ENCODE assay signal across 8 cellular contexts in genomic region chr1:151145158-151146071, GRCh38. TPM values are rescaled to one million over a fixed set of nuclear protein-coding genes. Genes with fewer than 3 reads are reported as not detected.
DNase-seq lines count a peak whose midpoint lies in the region; ATAC-seq and TF ChIP-seq lines count a peak whose summit lies in the region.

No MANE protein-coding gene starts in this region.

- no peaks in the 10 kb centered on the region for H3K9me3 ChIP-seq in esophagus (ENCODE audit: control insufficient read depth in 2 of 2, insufficient read depth in 1 of 2, low read depth in 1 of 2, low read length in 1 of 2)
- H3K9me3 ChIP-seq in naive thymus-derived CD4-positive, alpha-beta T cell (ENCODE audit: control insufficient read depth in 2 of 3, low read length in 3 of 3): no peaks in the 10 kb centered on the region

- peaks cover 0 to 22% (median 0%) of the 10 kb centered on the region in 5 donors for H3K27me3 Mint-ChIP-seq in naive thymus-derived CD4-positive, alpha-beta T cell

- peaks cover 0 to 1% (median 0%) of the 10 kb centered on the region in 5 donors for H3K36me3 Mint-ChIP-seq in naive thymus-derived CD4-positive, alpha-beta T cell

- H3K4me3 ChIP-seq in GM12865 (ENCODE audit: low read depth, low read length): peak overlapping the region; percentile 55; the same call in 1 of the 2 replicates
- peak overlapping the region; percentile 69 for H3K4me3 ChIP-seq in esophagus (ENCODE audit: low read depth in 1 of 2, low read length in 2 of 2)
- H3K4me3 ChIP-seq in naive thymus-derived CD4-positive, alpha-beta T cell (ENCODE audit: low read length): peak overlapping the region; percentile 66

- no peaks in the 10 kb centered on the region for H3K36me3 ChIP-seq in esophagus (ENCODE audit: control insufficient read depth in 2 of 2, insufficient read depth in 2 of 2, low read length in 1 of 2)
- peaks cover 0 to 4% (median 0%) of the 10 kb centered on the region in 3 experiments for H3K36me3 ChIP-seq in naive thymus-derived CD4-positive, alpha-beta T cell (ENCODE audit: control insufficient read depth in 2 of 3, insufficient read depth in 3 of 3, low read length in 3 of 3)

- no peaks in the 10 kb centered on the region for H3K27me3 ChIP-seq in esophagus (ENCODE audit: control insufficient read depth in 1 of 2, insufficient read depth in 2 of 2, low read length in 2 of 2)
- no peaks in the 10 kb centered on the region for H3K27me3 ChIP-seq in naive thymus-derived CD4-positive, alpha-beta T cell (ENCODE audit: control insufficient read depth in 2 of 2, insufficient read depth in 2 of 2, low read length in 2 of 2)

- CTCF ChIA-PET in naive thymus-derived CD4-positive, alpha-beta T cell (lab: Charles Lee): interaction anchor here (0.9 to 1.2 kb wide), 3 partner anchors 10 to 121 kb away, joined by 3 to 5 read pairs (median 4); no protein-coding TSS in a partner anchor

- H3K9me3 Mint-ChIP-seq in naive thymus-derived CD4-positive, alpha-beta T cell: no peaks in the 10 kb centered on the region

- TF ChIP-seq CTCF in GM12865 (IDR thresholded peaks at IDR 0.05; ENCODE audit: insufficient read depth, low read depth, low read length, missing control alignments): no peak

- WGBS in esophagus, 2 donors: 21 to 22% methylated on average over 45 to 46 of the region's 46 CpGs

- DNase-seq in GM12865 (ENCODE audit: low read depth): no peak
- peak in 4 of 9 donors; percentile 16 to 33 (median 28) for DNase-seq in naive thymus-derived CD4-positive, alpha-beta T cell
- no peak for DNase-seq in cortex of kidney (lab: John Stamatoyannopoulos, UW)
- DNase-seq in hippocampal formation (lab: John Stamatoyannopoulos, UW): no peak
- DNase-seq in GM19238 (ENCODE audit: insufficient read length, low spot score): no peak

- peak overlapping the region in 1 of 2 donors; percentile 35 for H3K27ac ChIP-seq in esophagus (ENCODE audit: low read depth in 2 of 2, low read length in 1 of 2)
- H3K27ac ChIP-seq in naive thymus-derived CD4-positive, alpha-beta T cell (ENCODE audit: low read depth, low read length): peak overlapping the region; percentile 67

- peaks cover 0 to 11% of the 10 kb centered on the region in 2 donors for H3K4me1 ChIP-seq in esophagus (ENCODE audit: control insufficient read depth in 2 of 2, insufficient read depth in 2 of 2, low read length in 1 of 2)
- no peaks in the 10 kb centered on the region for H3K4me1 ChIP-seq in naive thymus-derived CD4-positive, alpha-beta T cell (ENCODE audit: control insufficient read depth in 2 of 2, insufficient read depth in 2 of 2, low read length in 2 of 2)

- intact Hi-C loops in naive thymus-derived CD4-positive, alpha-beta T cell (cut with micrococcal nuclease): loop anchor here (1.0 to 2.0 kb wide), 4 partner anchors 11 to 75 kb away; partner anchors contain the start of genes TNFAIP8L2 (in 2 of the 2), GABPB2 (in 1 of the 2) and LYSMD1 (in 1 of the 2)

- H3K27ac Mint-ChIP-seq in naive thymus-derived CD4-positive, alpha-beta T cell: peak overlapping the region in 5 of 9 donors; percentile 48 to 94 (median 87)

- H3K4me3 Mint-ChIP-seq in naive thymus-derived CD4-positive, alpha-beta T cell: peak overlapping the region; percentile 91 to 99 (median 98)

- POLR2A ChIA-PET in naive thymus-derived CD4-positive, alpha-beta T cell (lab: Charles Lee): interaction anchor here (1.0 to 1.6 kb wide), 4 partner anchors 14 to 89 kb away, joined by 3 to 6 read pairs (median 3); no protein-coding TSS in a partner anchor

- ATAC-seq in SK-N-SH treated with all-trans-retinoic acid at 6 μM for 48 hours: peak; percentile 34
- ATAC-seq in naive thymus-derived CD4-positive, alpha-beta T cell: no peak
- ATAC-seq in GM19324 (IDR thresholded peaks at IDR 0.05; ENCODE audit: low FRiP score, unreplicated experiment): no peak

- H3K4me1 Mint-ChIP-seq in naive thymus-derived CD4-positive, alpha-beta T cell: peaks cover 12 to 24% (median 22%) of the 10 kb centered on the region in 7 donors

TF ChIP-seq in SK-N-SH treated with all-trans-retinoic acid at 6 μM for 48 hours, 23 proteins besides CTCF, POLR2A, EP300 and RAD21 (continues in another document):
- no peak for TF ChIP-seq ZNF565 (CRISPR knock-in tag; conservative IDR thresholded peaks at IDR 0.05; ENCODE audit: low read depth)
- TF ChIP-seq CSDC2 (CRISPR knock-in tag; IDR thresholded peaks at IDR 0.05): no peak
- TF ChIP-seq PPARA (CRISPR knock-in tag; IDR thresholded peaks at IDR 0.05; ENCODE audit: borderline replicate concordance): no peak
- TF ChIP-seq ARNTL (CRISPR knock-in tag; IDR thresholded peaks at IDR 0.05; ENCODE audit: borderline replicate concordance, low read depth): no peak
- no peak for TF ChIP-seq ZNF8 (CRISPR knock-in tag; IDR thresholded peaks at IDR 0.05)
- no peak for TF ChIP-seq ZNF70 (CRISPR knock-in tag; IDR thresholded peaks at IDR 0.05)
- TF ChIP-seq GLIS3 (CRISPR knock-in tag; IDR thresholded peaks at IDR 0.05): no peak
- TF ChIP-seq ZFP3 (CRISPR knock-in tag; IDR thresholded peaks at IDR 0.05): no peak
- TF ChIP-seq BACH2 (CRISPR knock-in tag; IDR thresholded peaks at IDR 0.05; ENCODE audit: borderline replicate concordance): no peak
- no peak for TF ChIP-seq CSRNP3 (CRISPR knock-in tag; IDR thresholded peaks at IDR 0.05)
- no peak for TF ChIP-seq RARB (CRISPR knock-in tag; IDR thresholded peaks at IDR 0.05)
- no peak for TF ChIP-seq TSHZ2 (CRISPR knock-in tag; IDR thresholded peaks at IDR 0.05)
- no peak for TF ChIP-seq ZC3H10 (CRISPR knock-in tag; IDR thresholded peaks at IDR 0.05)
- TF ChIP-seq SNAI2 (CRISPR knock-in tag; IDR thresholded peaks at IDR 0.05): no peak

RNA-seq across cellular contexts. Expression of gene SEMA6C, which starts 1.0 kb away (rescaled TPM):
- polyA plus RNA-seq in esophagus: 1 to 10 TPM; 3.3 to 7.2 TPM
- total RNA-seq in naive thymus-derived CD4-positive, alpha-beta T cell: 10 to 100 TPM in 2 of 5 experiments, 1 to 10 TPM in 3; 2.5 to 12.4 (median 4.7) TPM
- 1 to 10 TPM in 1 of 2 donors, under 1 TPM in 1; 0.56 to 2.6 TPM for polyA plus RNA-seq in naive thymus-derived CD4-positive, alpha-beta T cell

RNA-seq across cellular contexts. Expression of gene TNFAIP8L2, which starts 11.0 kb away (rescaled TPM):
- polyA plus RNA-seq in esophagus: 1 to 10 TPM; 1.2 to 1.6 TPM
- 10 to 100 TPM in 4 of 5 experiments, 1 to 10 TPM in 1; 3.1 to 59.4 (median 37.6) TPM for total RNA-seq in naive thymus-derived CD4-positive, alpha-beta T cell
- polyA plus RNA-seq in naive thymus-derived CD4-positive, alpha-beta T cell: 10 to 100 TPM; 17.1 to 77.3 TPM

RNA-seq across cellular contexts. Expression of gene LYSMD1, which starts 20.3 kb away (rescaled TPM):
- polyA plus RNA-seq in esophagus: 1 to 10 TPM; 3.8 TPM
- total RNA-seq in naive thymus-derived CD4-positive, alpha-beta T cell: 1 to 10 TPM; 1.4 to 3.3 (median 2.3) TPM
- under 1 TPM; 0.35 to 0.48 TPM for polyA plus RNA-seq in naive thymus-derived CD4-positive, alpha-beta T cell

RNA-seq across cellular contexts. Expression of gene SCNM1, which starts 20.5 kb away (rescaled TPM):
- polyA plus RNA-seq in esophagus: 10 to 100 TPM; 40.5 to 43.9 TPM
- total RNA-seq in naive thymus-derived CD4-positive, alpha-beta T cell: 10 to 100 TPM; 37.1 to 73.1 (median 57.1) TPM
- 10 to 100 TPM; 68.1 to 72.3 TPM for polyA plus RNA-seq in naive thymus-derived CD4-positive, alpha-beta T cell

RNA-seq across cellular contexts. Expression of gene TMOD4, which starts 30.4 kb away (rescaled TPM):
- polyA plus RNA-seq in esophagus: under 1 TPM; 0.14 to 0.22 TPM
- total RNA-seq in naive thymus-derived CD4-positive, alpha-beta T cell: 1 to 10 TPM; 2.5 to 5.4 (median 4.4) TPM
- polyA plus RNA-seq in naive thymus-derived CD4-positive, alpha-beta T cell: under 1 TPM in 1 of 2 donors, not detected in 1; 0.73 TPM

Comparison
In these comparisons a context has a peak if more than half of its experiments do, and no peak if none do; other contexts are left out.
1. RNA of gene TNFAIP8L2, which starts 11.0 kb away (polyA plus RNA-seq): 17.1 to 77.3 TPM in naive thymus-derived CD4-positive, alpha-beta T cell; 1.2 to 1.6 TPM in esophagus; every median in the first group is over 4 times any median in the second.
2. Peak in every context shown above with its lines, with median percentiles within 50 percentile points of each other: H3K4me3 ChIP-seq.